8 cellular contexts compared by ENCODE assay signal in genomic region chr5:5394378-5394986, GRCh38. TPM values are rescaled to one million over a fixed set of nuclear protein-coding genes. Genes with fewer than 3 reads are reported as not detected.
DNase-seq lines count a peak whose midpoint lies in the region; ATAC-seq, FAIRE-seq and TF ChIP-seq lines count a peak whose summit lies in the region.
"Not testable (repeated sequence)": the region's sequence is repeated elsewhere in the genome, so short reads cannot be mapped to it uniquely, and the experiment has no call there.

No MANE protein-coding gene starts in this region.

- not testable (repeated sequence) for H3K4me1 ChIP-seq in HepG2 (ENCODE audit: insufficient read depth, low read length)

- H3K36me3 ChIP-seq in HepG2 (replicated peaks in 1 of 2; ENCODE audit: control insufficient read depth in 1 of 2, insufficient read depth in 2 of 2, low read length in 2 of 2), result not testable (repeated sequence)

- peak; percentile 80 for FAIRE-seq in HepG2 (lab: Jason Lieb, UNC)

- not testable (repeated sequence) for H3K9me3 ChIP-seq in HepG2 (ENCODE audit: low read length)

- peak; percentile 96 for ATAC-seq in HepG2

- H3K4me2 ChIP-seq in HepG2 (ENCODE audit: low read depth, low read length), result not testable (repeated sequence)

- peak; percentile 86 for TF ChIP-seq RAD21 in HepG2 (CRISPR knock-in tag; IDR thresholded peaks at IDR 0.05)

- not testable (repeated sequence) for H3K79me2 ChIP-seq in HepG2 (ENCODE audit: insufficient read depth, low read length)

- DNase-seq in GM10248 (ENCODE audit: extremely low spot score), result not testable (repeated sequence)
- DNase-seq in NCI-H1092 (lab: John Stamatoyannopoulos, UW) (peak; percentile 35), RPMI7951 (ENCODE audit: low read depth) (peak; percentile 66), astrocyte of the hippocampus (ENCODE audit: low read depth, low spot score) (peak; percentile 72), fibroblast of villous mesenchyme (ENCODE audit: low read depth) (peak; percentile 69), HepG2 (ENCODE audit: low spot score) (peak; percentile 55), renal cortical epithelial cell (ENCODE audit: low read depth) (peak; percentile 48)

- BruUV-seq in HepG2 (replicated peaks; lab: Mats Ljungman, UMichigan), result not testable (repeated sequence)

- not testable (repeated sequence) for TF ChIP-seq EP300 in HepG2 (IDR thresholded peaks at IDR 0.05; ENCODE audit: low read depth in 2 of 2, low read length in 2 of 2); HepG2 (CRISPR knock-in tag; IDR thresholded peaks at IDR 0.05; ENCODE audit: borderline replicate concordance)

- CTCF ChIA-PET in GM10248 (lab: Yijun Ruan, JAX), result interaction anchor here (1.2 to 2.9 kb wide), 4 partner anchors 9 to 515 kb away, joined by 3 to 8 read pairs (median 3); no protein-coding TSS in a partner anchor
- CTCF ChIA-PET in HepG2 (lab: Yijun Ruan, JAX; ENCODE audit: low intra/inter-chr PET ratio, low total read pairs), result interaction anchor here (1.3 to 2.1 kb wide), 2 partner anchors 54 to 253 kb away, joined by 5 to 17 read pairs; partner anchors contain the start of gene ADAMTS16

- H3K4me3 ChIP-seq in fibroblast of villous mesenchyme (ENCODE audit: low read depth, low read length); HepG2 (replicated peaks in 1 of 3; ENCODE audit: insufficient read depth in 1 of 3, low read depth in 2 of 3, low read length in 3 of 3): not testable (repeated sequence)

- H3K27me3 ChIP-seq in HepG2 (ENCODE audit: control insufficient read depth in 1 of 2, insufficient read depth in 2 of 2, low read length in 2 of 2), result not testable (repeated sequence)

- intact Hi-C loops in HepG2 (cut with micrococcal nuclease; ENCODE audit: unreplicated experiment), result loop anchor here (10.0 kb wide), 1 partner anchor 100 kb away; no protein-coding TSS in a partner anchor

- 22% methylated on average over 5 of the region's 6 CpGs for WGBS in HepG2 (ENCODE audit: low lambda C conversion rate)

- H3K9ac ChIP-seq in HepG2 (ENCODE audit: insufficient read depth, low read depth, low read length), result not testable (repeated sequence)

- in situ Hi-C loops in HepG2 (cut with HindIII; ENCODE audit: extremely low pct_ligation_motif_present, low pct_unique_long_range_greater_than_20kb), result not testable (repeated sequence)

- TF ChIP-seq POLR2A in HepG2 (IDR thresholded peaks at IDR 0.05; ENCODE audit: insufficient read depth in 1 of 2, low read depth in 2 of 2, low read length in 2 of 2), result not testable (repeated sequence)

- POLR2A ChIA-PET in GM10248 (lab: Yijun Ruan, JAX); HepG2 (lab: Yijun Ruan, JAX): not testable (repeated sequence)

- H2AFZ ChIP-seq in HepG2 (ENCODE audit: low read length), result not testable (repeated sequence)

- H3K27ac ChIP-seq in 22Rv1; HepG2 (ENCODE audit: extremely low read length, insufficient read depth, low read length): not testable (repeated sequence)

- peak; percentile 38 for TF ChIP-seq CTCF in 22Rv1 (IDR thresholded peaks at IDR 0.05)
- peak; percentile 20 for TF ChIP-seq CTCF in GM10248 (IDR thresholded peaks at IDR 0.05; ENCODE audit: control extremely low read depth, extremely low read depth, low read depth, missing control alignments)
- TF ChIP-seq CTCF in fibroblast of villous mesenchyme (IDR thresholded peaks at IDR 0.05; ENCODE audit: insufficient read depth, low read depth, low read length), result peak; percentile 64
- peak; percentile 85 for TF ChIP-seq CTCF in HepG2 (CRISPR knock-in tag; IDR thresholded peaks at IDR 0.05)

- H4K20me1 ChIP-seq in HepG2 (ENCODE audit: insufficient read depth, low read length), result not testable (repeated sequence)

TF ChIP-seq in HepG2, 621 proteins besides CTCF, POLR2A, EP300 and RAD21:
- TF ChIP-seq ZNF331 (CRISPR knock-in tag; IDR thresholded peaks at IDR 0.05) (0 out of 2 replicates have a peak, but pooled peaks have one; percentile 32), ZNF317 (CRISPR knock-in tag; IDR thresholded peaks at IDR 0.05) (0 out of 2 replicates have a peak, but pooled peaks have one; percentile 34), MED1 (CRISPR knock-in tag; IDR thresholded peaks at IDR 0.05) (0 out of 2 replicates have a peak, but pooled peaks have one; percentile 10), SALL1 (CRISPR knock-in tag; IDR thresholded peaks at IDR 0.05) (peak; percentile 30; the same call in 1 of the 2 replicates), SMC3 (IDR thresholded peaks at IDR 0.05; ENCODE audit: low read length) (peak; percentile 95), HOXA5 (CRISPR knock-in tag; IDR thresholded peaks at IDR 0.05) (0 out of 2 replicates have a peak, but pooled peaks have one; percentile 37), STAG1 (CRISPR knock-in tag; IDR thresholded peaks at IDR 0.05) (peak; percentile 96), FOSL2 (CRISPR knock-in tag; IDR thresholded peaks at IDR 0.05) (peak; percentile 30; the same call in 1 of the 2 replicates)

RNA-seq across cellular contexts. Expression of gene ICE1, which starts 28.0 kb away (rescaled TPM):
- total RNA-seq in RPMI7951 (2014; rRNA removed; shearing (Covaris generic)), result 18.4 and 19.8 TPM in 2 replicates
- total RNA-seq in fibroblast of villous mesenchyme (31.2 and 35.4 TPM in 2 replicates), HepG2 (2016; rRNA removed; fragmentation: Illumina TruSeq; extraction: Trizol) (27.6 and 35.2 TPM in 2 replicates), renal cortical epithelial cell (30.0 and 47.1 TPM in 2 replicates)
- total RNA-seq in HepG2 (2016; cell fraction: cytosol; rRNA removed; fragmentation: Illumina TruSeq; extraction: Trizol; ENCODE audit: low read depth), result 4.0 and 4.2 TPM in 2 replicates
- total RNA-seq in HepG2 (2016; cell fraction: insoluble cytoplasmic fraction; rRNA removed; fragmentation: Illumina TruSeq; extraction: Trizol), result 25.8 and 33.2 TPM in 2 replicates
- 8.7 and 9.3 TPM in 2 replicates for total RNA-seq in HepG2 (2016; cell fraction: membrane; rRNA removed; fragmentation: Illumina TruSeq; extraction: Trizol)
- 47.9 and 48.8 TPM in 2 replicates for total RNA-seq in HepG2 (2016; cell fraction: nucleus; rRNA removed; fragmentation: Illumina TruSeq; extraction: Trizol)
- polyA plus RNA-seq in HepG2 (2011; rRNA removed), result 9.0 and 9.1 TPM in 2 replicates
- polyA plus RNA-seq in HepG2 (2011; cell fraction: cytosol; rRNA removed), result 4.8 and 6.7 TPM in 2 replicates
- 12.3 and 13.3 TPM in 2 replicates for polyA plus RNA-seq in HepG2 (2011; cell fraction: nucleus; rRNA removed)
- 11.6 and 12.6 TPM in 2 replicates for polyA plus RNA-seq in HepG2 (2012)
- 1.4 and 1.5 TPM in 2 replicates for polyA plus RNA-seq in HepG2 (2016; cell fraction: cytosol; fragmentation: Illumina TruSeq; extraction: Trizol; ENCODE audit: low read depth)
- 18.9 and 19.2 TPM in 2 replicates for polyA plus RNA-seq in HepG2 (2016; cell fraction: insoluble cytoplasmic fraction; fragmentation: Illumina TruSeq; extraction: Trizol; ENCODE audit: low read depth)
- 2.9 and 3.0 TPM in 2 replicates for polyA plus RNA-seq in HepG2 (2016; cell fraction: membrane; fragmentation: Illumina TruSeq; extraction: Trizol; ENCODE audit: low read depth)
- polyA plus RNA-seq in HepG2 (2016; cell fraction: nucleus; fragmentation: Illumina TruSeq; extraction: Trizol; ENCODE audit: insufficient read depth, low read depth), result 30.7 and 30.8 TPM in 2 replicates
- polyA minus RNA-seq in HepG2 (2011; rRNA and poly(A)+ RNA removed; ENCODE audit: low replicate concordance), result 24.3 and 86.6 TPM in 2 replicates
- polyA minus RNA-seq in HepG2 (2011; cell fraction: cytosol; rRNA and poly(A)+ RNA removed), result 14.2 and 14.7 TPM in 2 replicates
- polyA minus RNA-seq in HepG2 (2011; cell fraction: nucleus; rRNA and poly(A)+ RNA removed), result 91.9 and 94.2 TPM in 2 replicates

Comparison
In these comparisons a context has a peak if more than half of its experiments do, and no peak if none do; other contexts are left out.
1. CTCF ChIP-seq: peak in every context shown above with its lines; median percentile 85 in HepG2; 64 in fibroblast of villous mesenchyme; 38 in 22Rv1; 20 in GM10248.